Comparison of ENCODE assay signal across 11 cellular contexts in genomic region chr4:38531126-38531737, GRCh38.
DNase-seq lines count a peak whose midpoint lies in the region; ATAC-seq and TF ChIP-seq lines count a peak whose summit lies in the region.
"Had no signal": no experiment of that assay in that cellular context is flagged by ENCODE, and none has a peak within 500 bp of the region (broad histone marks: within the 10 kb centered on the region; RNA-seq: fewer than 3 reads in every experiment).

No MANE protein-coding gene starts in this region.

- peaks cover 9% of the 10 kb centered on the region for H3K36me3 Mint-ChIP-seq in activated CD4-positive, alpha-beta memory T cell treated with anti-CD3 and anti-CD28 coated beads, Interleukin-2, amount 10 ng/mL, durations not matched to agents 7 days and 5 days (ENCODE audit: low read depth)
- H3K36me3 Mint-ChIP-seq in activated CD4-positive, alpha-beta memory T cell treated with anti-CD3 and anti-CD28 coated beads for 36 hours: peaks cover 3% of the 10 kb centered on the region
- H3K36me3 Mint-ChIP-seq in activated CD4-positive, alpha-beta T cell treated with anti-CD3 and anti-CD28 coated beads for 36 hours (ENCODE audit: low read depth): peaks cover 6% of the 10 kb centered on the region

- H3K4me1 Mint-ChIP-seq in activated CD4-positive, alpha-beta memory T cell treated with anti-CD3 and anti-CD28 coated beads, Interleukin-2, amount 10 ng/mL, durations not matched to agents 7 days and 5 days: peaks cover 22% of the 10 kb centered on the region
- H3K4me1 Mint-ChIP-seq in activated CD4-positive, alpha-beta memory T cell treated with anti-CD3 and anti-CD28 coated beads for 36 hours (ENCODE audit: low read depth): peaks cover 32% of the 10 kb centered on the region
- peaks cover 20% of the 10 kb centered on the region for H3K4me1 Mint-ChIP-seq in activated CD4-positive, alpha-beta T cell treated with anti-CD3 and anti-CD28 coated beads for 36 hours

- H3K9me3 Mint-ChIP-seq in activated CD4-positive, alpha-beta memory T cell treated with anti-CD3 and anti-CD28 coated beads, Interleukin-2, amount 10 ng/mL, durations not matched to agents 7 days and 5 days: no peaks in the 10 kb centered on the region
- no peaks in the 10 kb centered on the region for H3K9me3 Mint-ChIP-seq in activated CD4-positive, alpha-beta memory T cell treated with anti-CD3 and anti-CD28 coated beads for 36 hours
- H3K9me3 Mint-ChIP-seq in activated CD4-positive, alpha-beta T cell treated with anti-CD3 and anti-CD28 coated beads for 36 hours (ENCODE audit: low read depth): no peaks in the 10 kb centered on the region

- peak overlapping the region; percentile 30 for H3K27ac Mint-ChIP-seq in activated CD4-positive, alpha-beta memory T cell treated with anti-CD3 and anti-CD28 coated beads, Interleukin-2, amount 10 ng/mL, durations not matched to agents 7 days and 5 days
- H3K27ac Mint-ChIP-seq in activated CD4-positive, alpha-beta memory T cell treated with anti-CD3 and anti-CD28 coated beads for 36 hours: no peak overlapping the region
- H3K27ac Mint-ChIP-seq in activated CD4-positive, alpha-beta T cell treated with anti-CD3 and anti-CD28 coated beads for 36 hours: no peak overlapping the region

- intact Hi-C loops in activated CD4-positive, alpha-beta memory T cell treated with anti-CD3 and anti-CD28 coated beads for 36 hours (cut with micrococcal nuclease): no loop called here
- intact Hi-C loops in activated CD4-positive, alpha-beta T cell treated with anti-CD3 and anti-CD28 coated beads for 36 hours (cut with DNase I, micrococcal nuclease): loop anchor here (1.0 to 5.0 kb wide), 2 partner anchors 39 kb away; no protein-coding TSS in a partner anchor

- CTCF ChIA-PET in activated CD4-positive, alpha-beta memory T cell treated with anti-CD3 and anti-CD28 coated beads, Interleukin-2, amount 10 ng/mL, durations not matched to agents 7 days and 5 days (lab: Charles Lee): interaction anchor here (1.0 kb wide), 1 partner anchor 212 kb away, joined by 5 read pairs; no protein-coding TSS in a partner anchor
- CTCF ChIA-PET in activated CD4-positive, alpha-beta memory T cell treated with anti-CD3 and anti-CD28 coated beads for 36 hours (lab: Charles Lee): no interaction called here
- CTCF ChIA-PET in activated CD4-positive, alpha-beta T cell treated with anti-CD3 and anti-CD28 coated beads for 36 hours (lab: Charles Lee): interaction anchor here (1.0 to 1.1 kb wide), 2 partner anchors 10 to 11 kb away, joined by 3 to 4 read pairs; no protein-coding TSS in a partner anchor

- DNase-seq in activated CD4-positive, alpha-beta memory T cell treated with anti-CD3 and anti-CD28 coated beads, Interleukin-2, amount 10 ng/mL, durations not matched to agents 7 days and 5 days: no peak
- DNase-seq in activated CD4-positive, alpha-beta memory T cell treated with anti-CD3 and anti-CD28 coated beads for 36 hours: no peak
- DNase-seq in NCI-H510A (lab: John Stamatoyannopoulos, UW) (peak; percentile 23), fibroblast of pulmonary artery (ENCODE audit: low read depth) (peak; percentile 10), smooth muscle cell of the brain vasculature (ENCODE audit: low read depth, low spot score) (peak; percentile 6), HT-29 (ENCODE audit: low spot score) (no peak), activated T-cell treated with anti-CD3 and anti-CD28 coated beads for 4 hours (no peak)
- no peak for DNase-seq in activated CD4-positive, alpha-beta T cell treated with anti-CD3 and anti-CD28 coated beads for 36 hours
- DNase-seq: effector CD8-positive, alpha-beta T cell; KBM-7; stimulated activated CD4-positive, alpha-beta T cell treated with anti-CD3 and anti-CD28 coated beads, Interleukin-1b, Interleukin-23, amount 100 ng/mL, for 48 hours had no signal

- H3K27me3 Mint-ChIP-seq in activated CD4-positive, alpha-beta memory T cell treated with anti-CD3 and anti-CD28 coated beads, Interleukin-2, amount 10 ng/mL, durations not matched to agents 7 days and 5 days: peaks cover 31% of the 10 kb centered on the region
- peaks cover 8% of the 10 kb centered on the region for H3K27me3 Mint-ChIP-seq in activated CD4-positive, alpha-beta memory T cell treated with anti-CD3 and anti-CD28 coated beads for 36 hours
- H3K27me3 Mint-ChIP-seq in activated CD4-positive, alpha-beta T cell treated with anti-CD3 and anti-CD28 coated beads for 36 hours: no peaks in the 10 kb centered on the region

- no peak overlapping the region for H3K4me3 ChIP-seq in fibroblast of pulmonary artery (replicated peaks; ENCODE audit: low read depth, low read length)

- no peak overlapping the region for H3K4me3 Mint-ChIP-seq in activated CD4-positive, alpha-beta memory T cell treated with anti-CD3 and anti-CD28 coated beads, Interleukin-2, amount 10 ng/mL, durations not matched to agents 7 days and 5 days
- no peak overlapping the region for H3K4me3 Mint-ChIP-seq in activated CD4-positive, alpha-beta memory T cell treated with anti-CD3 and anti-CD28 coated beads for 36 hours
- no peak overlapping the region for H3K4me3 Mint-ChIP-seq in activated CD4-positive, alpha-beta T cell treated with anti-CD3 and anti-CD28 coated beads for 36 hours

- POLR2A ChIA-PET in activated CD4-positive, alpha-beta memory T cell treated with anti-CD3 and anti-CD28 coated beads, Interleukin-2, amount 10 ng/mL, durations not matched to agents 7 days and 5 days (lab: Charles Lee): no interaction called here
- POLR2A ChIA-PET in activated CD4-positive, alpha-beta memory T cell treated with anti-CD3 and anti-CD28 coated beads for 36 hours (lab: Charles Lee): no interaction called here
- POLR2A ChIA-PET in activated CD4-positive, alpha-beta T cell treated with anti-CD3 and anti-CD28 coated beads for 36 hours (lab: Charles Lee): no interaction called here

- no peak for TF ChIP-seq CTCF in fibroblast of pulmonary artery (IDR thresholded peaks at IDR 0.05; ENCODE audit: low read length, missing control alignments)

- ATAC-seq in activated CD4-positive, alpha-beta T cell treated with anti-CD3 and anti-CD28 coated beads for 36 hours: no peak

Comparison
In these comparisons a context has a peak if more than half of its experiments do, and no peak if none do; other contexts are left out.
1. DNase-seq: peak in NCI-H510A (single experiment), fibroblast of pulmonary artery (single experiment) and smooth muscle cell of the brain vasculature (single experiment); none in activated CD4-positive, alpha-beta memory T cell treated with anti-CD3 and anti-CD28 coated beads, Interleukin-2, amount 10 ng/mL, durations not matched to agents 7 days and 5 days (single experiment), activated CD4-positive, alpha-beta memory T cell treated with anti-CD3 and anti-CD28 coated beads for 36 hours (single experiment), activated CD4-positive, alpha-beta T cell treated with anti-CD3 and anti-CD28 coated beads for 36 hours (single experiment), HT-29 (single experiment) and activated T-cell treated with anti-CD3 and anti-CD28 coated beads for 4 hours (single experiment).